Comparison of ENCODE assay signal across 8 cellular contexts in the genomic region with DNA sequence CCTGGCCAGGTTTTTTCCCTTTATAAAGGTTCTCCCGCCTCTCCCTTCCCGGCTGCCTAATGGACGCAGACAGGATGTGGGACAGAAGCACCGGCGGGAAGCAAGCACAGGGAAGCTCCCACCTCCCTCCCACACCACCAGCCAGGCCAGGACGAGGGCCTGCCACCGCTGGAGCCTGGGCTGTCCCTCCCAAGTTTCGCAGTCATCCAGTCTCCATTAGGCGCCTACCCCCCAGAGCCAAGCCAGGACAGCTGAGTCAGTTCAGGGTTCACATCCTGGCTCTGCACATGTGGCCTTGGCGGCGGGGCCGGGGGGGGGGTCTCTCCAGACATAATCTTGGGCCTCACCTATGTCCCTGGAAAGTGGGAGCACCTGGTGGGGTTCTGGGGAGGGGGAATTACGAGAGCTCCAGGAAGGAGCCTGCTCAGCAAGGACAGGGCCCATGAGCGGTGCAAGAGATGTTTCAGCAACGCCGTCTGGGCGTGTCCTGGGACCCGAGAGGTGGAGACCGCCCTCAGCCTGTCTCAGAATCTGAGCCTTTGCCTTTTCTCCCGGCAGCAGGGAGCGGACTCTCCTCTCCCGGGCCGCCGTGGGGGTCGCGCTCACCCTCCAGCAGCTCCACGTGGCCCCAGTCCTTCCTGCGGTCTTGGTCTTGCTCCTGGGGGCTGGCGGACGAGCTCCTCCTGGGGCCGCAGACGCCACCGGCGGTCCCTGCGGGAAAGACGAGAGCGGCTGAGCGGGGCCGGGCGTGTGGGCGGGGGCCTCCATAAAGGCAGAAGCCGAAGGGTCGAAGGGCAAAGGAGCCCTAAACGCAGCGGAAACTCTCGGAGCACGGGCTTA. TPM values are rescaled to one million over a fixed set of nuclear protein-coding genes. Genes with fewer than 3 reads are reported as not detected.
A peak's percentile ranks its signal among the peaks of the same experiment; 100 is the strongest.
DNase-seq lines count a peak whose midpoint lies in the region; ATAC-seq and TF ChIP-seq lines count a peak whose summit lies in the region.

No MANE protein-coding gene starts in this region.

- no peak for TF ChIP-seq CTCF in LNCaP clone FGC (IDR thresholded peaks at IDR 0.05; ENCODE audit: control insufficient read depth, extremely low read depth, insufficient read depth)
- TF ChIP-seq CTCF in foreskin keratinocyte (conservative IDR thresholded peaks at IDR 0.05): no peak
- TF ChIP-seq CTCF in progenitor cell of endocrine pancreas (IDR thresholded peaks at IDR 0.05; ENCODE audit: unreplicated experiment): no peak

- peak overlapping the region; percentile 97 for H3K27ac Mint-ChIP-seq in progenitor cell of endocrine pancreas

- no peaks in the 10 kb centered on the region for H3K27me3 ChIP-seq in foreskin keratinocyte

- no peaks in the 10 kb centered on the region for H3K9me3 Mint-ChIP-seq in progenitor cell of endocrine pancreas (ENCODE audit: low read depth)

- peaks cover 6% of the 10 kb centered on the region for H3K4me1 Mint-ChIP-seq in progenitor cell of endocrine pancreas (ENCODE audit: low read depth)

- H3K36me3 Mint-ChIP-seq in progenitor cell of endocrine pancreas (ENCODE audit: insufficient read depth): peaks cover 7% of the 10 kb centered on the region

- ATAC-seq in GM21717 (IDR thresholded peaks at IDR 0.05; ENCODE audit: unreplicated experiment): peak; percentile 13
- ATAC-seq in foreskin keratinocyte: peak; percentile 48
- no peak for ATAC-seq in HG03457 (IDR thresholded peaks at IDR 0.05; ENCODE audit: unreplicated experiment)

- peak overlapping the region; percentile 97 for H3K4me3 Mint-ChIP-seq in progenitor cell of endocrine pancreas (ENCODE audit: low read depth)

- H3K4me1 ChIP-seq in foreskin keratinocyte: peaks cover 7% of the 10 kb centered on the region

- H3K27me3 Mint-ChIP-seq in progenitor cell of endocrine pancreas: peaks cover 5% of the 10 kb centered on the region

- DNase-seq in EL (peak; percentile 70), LNCaP clone FGC (ENCODE audit: low read depth) (no peak), activated T-cell treated with anti-CD3 and anti-CD28 coated beads for 24 hours (ENCODE audit: low read depth) (peak; percentile 33), foreskin keratinocyte (peak in 1 of 2 donors; percentile 49), progenitor cell of endocrine pancreas (ENCODE audit: low spot score, unreplicated experiment) (no peak), NCI-H187 (lab: John Stamatoyannopoulos, UW) (no peak)

- peak overlapping the region; percentile 93 for H3K4me3 ChIP-seq in LNCaP clone FGC (ENCODE audit: low read depth, low read length)

- H3K27ac ChIP-seq in foreskin keratinocyte: no peak overlapping the region

RNA-seq across cellular contexts. Expression of gene POLRMT, which starts 0.9 kb away (rescaled TPM):
- total RNA-seq in foreskin keratinocyte: 54.7 and 68.1 TPM in 2 replicates
- 59.9 and 69.5 TPM in 2 replicates for polyA plus RNA-seq in foreskin keratinocyte
- total RNA-seq in progenitor cell of endocrine pancreas: 62.9 and 68.4 TPM in 2 replicates

RNA-seq across cellular contexts. Expression of gene FGF22, which starts 7.2 kb away (rescaled TPM):
- total RNA-seq in foreskin keratinocyte (not detected in 2 replicates), progenitor cell of endocrine pancreas (0.43 and 0.49 TPM in 2 replicates)
- polyA plus RNA-seq in foreskin keratinocyte: not detected in 2 replicates

RNA-seq across cellular contexts. Expression of gene RNF126, which starts 30.6 kb away (rescaled TPM):
- 67.8 and 74.3 TPM in 2 replicates for total RNA-seq in foreskin keratinocyte
- polyA plus RNA-seq in foreskin keratinocyte: 89.2 and 98.4 TPM in 2 replicates
- 37.3 and 39.2 TPM in 2 replicates for total RNA-seq in progenitor cell of endocrine pancreas

RNA-seq across cellular contexts. Expression of gene HCN2, which starts 42.8 kb away (rescaled TPM):
- total RNA-seq in foreskin keratinocyte: 0.20 and 0.21 TPM in 2 replicates
- polyA plus RNA-seq in foreskin keratinocyte: 0.18 and 0.19 TPM in 2 replicates
- total RNA-seq in progenitor cell of endocrine pancreas: 0.34 and 0.47 TPM in 2 replicates

RNA-seq across cellular contexts. Expression of gene FSTL3, which starts 43.7 kb away (rescaled TPM):
- total RNA-seq in foreskin keratinocyte (135 and 157 TPM in 2 replicates), progenitor cell of endocrine pancreas (13.8 and 14.4 TPM in 2 replicates)
- polyA plus RNA-seq in foreskin keratinocyte: 150 and 180 TPM in 2 replicates

Comparison
In these comparisons a context has a peak if more than half of its experiments do, and no peak if none do; other contexts are left out.
1. DNase-seq: peak in EL (single experiment) and activated T-cell treated with anti-CD3 and anti-CD28 coated beads for 24 hours (single experiment); none in LNCaP clone FGC (single experiment), progenitor cell of endocrine pancreas (single experiment) and NCI-H187 (0 of 2).